Comparison of ENCODE assay signal across 8 cellular contexts in the genomic region with DNA sequence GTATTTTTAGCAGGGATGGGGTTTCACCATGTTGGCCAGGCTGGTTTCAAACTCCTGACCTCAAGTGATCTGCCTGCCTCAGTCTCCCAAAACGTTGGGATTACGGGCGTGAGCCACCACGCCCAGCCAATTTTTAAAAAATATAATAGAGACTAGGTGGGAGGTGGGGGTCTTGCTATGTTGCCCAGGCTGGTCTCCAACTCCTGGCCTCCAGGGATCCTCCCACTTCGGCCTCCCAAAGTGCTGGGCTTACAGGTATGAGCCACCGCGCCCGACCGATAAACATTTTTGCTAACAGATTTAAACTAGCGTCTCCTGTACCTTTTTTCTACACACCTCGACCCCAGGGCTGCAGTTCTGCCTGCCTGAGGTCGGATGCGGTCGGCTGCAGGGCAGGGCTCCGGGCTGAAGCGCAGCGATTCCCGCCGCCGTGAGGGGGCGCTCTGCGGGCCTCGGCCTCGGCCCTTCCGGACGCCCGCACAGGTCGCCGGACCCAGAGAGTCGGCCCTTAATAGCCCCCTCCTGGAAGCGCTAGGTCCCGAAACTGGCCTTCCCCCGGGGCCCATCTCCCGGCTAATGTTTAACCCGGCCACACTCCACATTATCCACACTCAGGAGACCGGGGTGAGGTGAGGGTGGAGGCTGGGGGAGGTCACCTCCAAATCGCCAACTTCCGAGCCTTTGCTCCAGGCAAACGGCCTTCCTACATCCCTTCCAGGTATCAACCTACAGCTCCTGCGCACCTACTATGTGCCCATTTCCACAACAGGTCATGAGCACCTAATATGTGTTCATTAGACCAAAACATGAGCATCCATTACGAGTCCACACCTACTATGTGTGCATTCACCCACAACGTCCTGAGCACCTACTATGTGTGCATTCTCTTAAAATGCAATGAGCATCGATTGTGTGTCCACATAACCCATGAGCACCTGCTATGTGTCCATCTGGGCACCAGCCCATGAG. TPM values are rescaled to one million over a fixed set of nuclear protein-coding genes. Genes with fewer than 3 reads are reported as not detected.
A peak's percentile ranks its signal among the peaks of the same experiment; 100 is the strongest.
DNase-seq lines count a peak whose midpoint lies in the region; ATAC-seq and TF ChIP-seq lines count a peak whose summit lies in the region.

No MANE protein-coding gene starts in this region.

- H3K27ac Mint-ChIP-seq in activated CD4-positive, alpha-beta memory T cell treated with anti-CD3 and anti-CD28 coated beads, Interleukin-2, amount 10 ng/mL, durations not matched to agents 7 days and 5 days = no peak overlapping the region

- H3K36me3 Mint-ChIP-seq in activated CD4-positive, alpha-beta memory T cell treated with anti-CD3 and anti-CD28 coated beads, Interleukin-2, amount 10 ng/mL, durations not matched to agents 7 days and 5 days (ENCODE audit: low read depth) = no peaks in the 10 kb centered on the region

- no peaks in the 10 kb centered on the region for H3K9me3 Mint-ChIP-seq in activated CD4-positive, alpha-beta memory T cell treated with anti-CD3 and anti-CD28 coated beads, Interleukin-2, amount 10 ng/mL, durations not matched to agents 7 days and 5 days

- peaks cover 21% of the 10 kb centered on the region for H3K4me1 ChIP-seq in testis

- H3K4me3 Mint-ChIP-seq in activated CD4-positive, alpha-beta memory T cell treated with anti-CD3 and anti-CD28 coated beads, Interleukin-2, amount 10 ng/mL, durations not matched to agents 7 days and 5 days = peak overlapping the region; percentile 71

- CTCF ChIA-PET in activated CD4-positive, alpha-beta memory T cell treated with anti-CD3 and anti-CD28 coated beads, Interleukin-2, amount 10 ng/mL, durations not matched to agents 7 days and 5 days (lab: Charles Lee) = interaction anchor here (0.7 to 1.2 kb wide), 2 partner anchors 8 to 36 kb away, joined by 4 read pairs; no protein-coding TSS in a partner anchor

- H3K4me3 ChIP-seq in GM06990 (replicated peaks; ENCODE audit: low read depth, low read length) = no peak overlapping the region
- peak overlapping the region in 1 of 2 donors; percentile 29 for H3K4me3 ChIP-seq in testis

- H3K9me3 ChIP-seq in testis = no peaks in the 10 kb centered on the region

- peaks cover 21% of the 10 kb centered on the region for H3K4me1 Mint-ChIP-seq in activated CD4-positive, alpha-beta memory T cell treated with anti-CD3 and anti-CD28 coated beads, Interleukin-2, amount 10 ng/mL, durations not matched to agents 7 days and 5 days

- H3K27me3 ChIP-seq in GM06990 (replicated peaks; ENCODE audit: control insufficient read depth, insufficient read depth, low read length) = peaks cover 8% of the 10 kb centered on the region
- no peaks in the 10 kb centered on the region for H3K27me3 ChIP-seq in testis

- intact Hi-C loops in testis (cut with DNase I; ENCODE audit: low total_unique reads) = no loop called here

- peaks cover 19% of the 10 kb centered on the region for H3K27me3 Mint-ChIP-seq in activated CD4-positive, alpha-beta memory T cell treated with anti-CD3 and anti-CD28 coated beads, Interleukin-2, amount 10 ng/mL, durations not matched to agents 7 days and 5 days

- ATAC-seq in HG03342 (IDR thresholded peaks at IDR 0.05; ENCODE audit: unreplicated experiment) (peak; percentile 38), GM21825 (IDR thresholded peaks at IDR 0.05; ENCODE audit: unreplicated experiment) (no peak)

- no peak overlapping the region for H3K27ac ChIP-seq in testis

- H3K36me3 ChIP-seq in GM06990 (ENCODE audit: control insufficient read depth, insufficient read depth, low read length) = no peaks in the 10 kb centered on the region
- no peaks in the 10 kb centered on the region for H3K36me3 ChIP-seq in testis (ENCODE audit: low read depth, missing control alignments)

- TF ChIP-seq CTCF in GM06990 (IDR thresholded peaks at IDR 0.05; ENCODE audit: insufficient read depth, low read length, poor library complexity, severe bottlenecking) = peak; percentile 80
- peak; percentile 6 to 68 (median 55) for TF ChIP-seq CTCF in testis (IDR thresholded peaks at IDR 0.05)

- no peak for TF ChIP-seq POLR2A in testis (IDR thresholded peaks at IDR 0.05)

- DNase-seq in GM06990 (ENCODE audit: extremely low read depth, insufficient read length) (peak; percentile 64), iPS-NIHi11 (ENCODE audit: low spot score) (peak; percentile 76), testis (no peak), NCI-H524 (lab: John Stamatoyannopoulos, UW) (no peak), NCI-H1105 (lab: John Stamatoyannopoulos, UW) (no peak)
- no peak for DNase-seq in activated CD4-positive, alpha-beta memory T cell treated with anti-CD3 and anti-CD28 coated beads, Interleukin-2, amount 10 ng/mL, durations not matched to agents 7 days and 5 days

- POLR2A ChIA-PET in activated CD4-positive, alpha-beta memory T cell treated with anti-CD3 and anti-CD28 coated beads, Interleukin-2, amount 10 ng/mL, durations not matched to agents 7 days and 5 days (lab: Charles Lee) = no interaction called here

- WGBS in testis, 2 donors = 15 to 16% methylated on average over 41 to 43 of the region's 43 CpGs

RNA-seq across cellular contexts. Expression of gene GLIS2, which starts 2.0 kb away (rescaled TPM):
- under 1 TPM; 0.40 to 0.45 TPM for total RNA-seq in activated CD4-positive, alpha-beta memory T cell treated with anti-CD3 and anti-CD28 coated beads, Interleukin-2, amount 10 ng/mL, durations not matched to agents 7 days and 5 days
- total RNA-seq in testis = 1 to 10 TPM; 4.8 to 6.7 TPM
- 15.0 TPM for polyA plus RNA-seq in testis (ENCODE audit: insufficient read depth, low read depth, low replicate concordance)

RNA-seq across cellular contexts. Expression of gene PAM16, which starts 37.3 kb away (rescaled TPM):
- 10 to 100 TPM; 29.7 to 33.9 TPM for total RNA-seq in activated CD4-positive, alpha-beta memory T cell treated with anti-CD3 and anti-CD28 coated beads, Interleukin-2, amount 10 ng/mL, durations not matched to agents 7 days and 5 days
- 100 to 1,000 TPM; 126 to 148 TPM for total RNA-seq in testis
- 61.8 TPM for polyA plus RNA-seq in testis (ENCODE audit: insufficient read depth, low read depth, low replicate concordance)

RNA-seq across cellular contexts. Expression of gene TFAP4, which starts 41.0 kb away (rescaled TPM):
- 10 to 100 TPM; 12.4 to 13.5 TPM for total RNA-seq in activated CD4-positive, alpha-beta memory T cell treated with anti-CD3 and anti-CD28 coated beads, Interleukin-2, amount 10 ng/mL, durations not matched to agents 7 days and 5 days
- 1 to 10 TPM; 3.1 to 4.8 TPM for total RNA-seq in testis
- 2.7 TPM for polyA plus RNA-seq in testis (ENCODE audit: insufficient read depth, low read depth, low replicate concordance)

RNA-seq across cellular contexts. Expression of gene VASN, which starts 57.8 kb away (rescaled TPM):
- under 1 TPM in 1 of 2 experiments, not detected in 1; 0.08 TPM for total RNA-seq in activated CD4-positive, alpha-beta memory T cell treated with anti-CD3 and anti-CD28 coated beads, Interleukin-2, amount 10 ng/mL, durations not matched to agents 7 days and 5 days
- total RNA-seq in testis = 100 to 1,000 TPM; 103 to 125 TPM
- 33.9 TPM for polyA plus RNA-seq in testis (ENCODE audit: insufficient read depth, low read depth, low replicate concordance)

Comparison
In these comparisons a context has a peak if more than half of its experiments do, and no peak if none do; other contexts are left out.
1. DNase-seq: peak in GM06990 (single experiment) and iPS-NIHi11 (single experiment); none in activated CD4-positive, alpha-beta memory T cell treated with anti-CD3 and anti-CD28 coated beads, Interleukin-2, amount 10 ng/mL, durations not matched to agents 7 days and 5 days (single experiment), testis (single experiment), NCI-H524 (0 of 2) and NCI-H1105 (single experiment).